In genomic region chr1:84995484-84996334, GRCh38 we compare ENCODE assay signal across 8 cellular contexts. TPM values are rescaled to one million over a fixed set of nuclear protein-coding genes. Genes with fewer than 3 reads are reported as not detected.
DNase-seq lines count a peak whose midpoint lies in the region; ATAC-seq, FAIRE-seq and TF ChIP-seq lines count a peak whose summit lies in the region.

No MANE protein-coding gene starts in this region.

- intact Hi-C loops in activated CD4-positive, alpha-beta T cell treated with anti-CD3 and anti-CD28 coated beads, Interleukin-2, amount 10 ng/mL, durations not matched to agents 24 days and 14 days (cut with micrococcal nuclease) = loop anchor here (1.0 to 5.0 kb wide), 11 partner anchors 7 to 848 kb away; partner anchors contain the start of genes C1orf52, SSX2IP and SYDE2
- intact Hi-C loops in OCI-LY7 (cut with micrococcal nuclease; ENCODE audit: unreplicated experiment) (loop anchor here (1.0 to 10.0 kb wide), 5 partner anchors 21 to 691 kb away; partner anchors contain the start of genes BCL10, C1orf52, SAMD13 and SSX2IP), pancreas (cut with DNase I) (no loop called here), Right ventricle myocardium inferior (cut with DNase I) (no loop called here)

- H3K36me3 ChIP-seq in OCI-LY7 (ENCODE audit: insufficient read depth, low read length) (peaks cover 36% of the 10 kb centered on the region), pancreas (no peaks in the 10 kb centered on the region)

- CTCF ChIA-PET in OCI-LY7 (lab: Charles Lee; ENCODE audit: unreplicated experiment) = no interaction called here

- H2AFZ ChIP-seq in OCI-LY7 (ENCODE audit: low read length) = no peak overlapping the region

- peak; percentile 72 for DNase-seq in activated CD4-positive, alpha-beta T cell treated with anti-CD3 and anti-CD28 coated beads, Interleukin-2, amount 10 ng/mL, durations not matched to agents 24 days and 14 days
- no peak for DNase-seq in activated CD4-positive, alpha-beta T cell treated with anti-CD3 and anti-CD28 coated beads for 4 hours
- peak; percentile 82 for DNase-seq in OCI-LY7 (ENCODE audit: low spot score)
- DNase-seq in neural crest cell (ENCODE audit: low read depth, low spot score) = no peak
- DNase-seq in pancreas = no peak
- no peak for DNase-seq in Right ventricle myocardium inferior (ENCODE audit: missing footprints)
- DNase-seq in GM19238 (ENCODE audit: insufficient read length, low spot score) = no peak

- H3K27ac ChIP-seq in OCI-LY7 (ENCODE audit: low read depth, low read length, poor library complexity, severe bottlenecking) (peak overlapping the region; percentile 92), pancreas (no peak overlapping the region)

- H3K4me2 ChIP-seq in OCI-LY7 (ENCODE audit: low read length) = peak overlapping the region; percentile 98

- 79 to 82% methylated on average over 10 of the region's 10 CpGs for WGBS in pancreas, 2 donors

- no peaks in the 10 kb centered on the region for H3K9me2 ChIP-seq in OCI-LY7 (ENCODE audit: insufficient read depth, low read length)

- ATAC-seq in HG02678 (IDR thresholded peaks at IDR 0.05; ENCODE audit: unreplicated experiment) (peak; percentile 47), pancreas (no peak), Right ventricle myocardium inferior (no peak)

- H3K4me1 ChIP-seq in OCI-LY7 (ENCODE audit: insufficient read depth, low read length, poor library complexity, severe bottlenecking) (peaks cover 54% of the 10 kb centered on the region), pancreas (peaks cover 0 to 4% (median 4%) of the 10 kb centered on the region in 3 donors)

- H3K27me3 Mint-ChIP-seq in activated CD4-positive, alpha-beta T cell treated with anti-CD3 and anti-CD28 coated beads, Interleukin-2, amount 10 ng/mL, durations not matched to agents 24 days and 14 days = peaks cover 24% of the 10 kb centered on the region
- peaks cover 81% of the 10 kb centered on the region for H3K27me3 Mint-ChIP-seq in neural crest cell (ENCODE audit: low read depth)

- H3K79me2 ChIP-seq in OCI-LY7 (ENCODE audit: insufficient read depth, low read depth, low read length) = peaks cover 67% of the 10 kb centered on the region

- H4K20me1 ChIP-seq in OCI-LY7 (ENCODE audit: insufficient read depth, low read length) = peaks cover 13% of the 10 kb centered on the region; the same call in 1 of the 2 replicates

- TF ChIP-seq CTCF in OCI-LY7 (conservative IDR thresholded peaks at IDR 0.05; ENCODE audit: low read length) (no peak), neural crest cell (conservative IDR thresholded peaks at IDR 0.05) (no peak), pancreas (IDR thresholded peaks at IDR 0.05) (no peak)

- no peak for FAIRE-seq in pancreas (lab: Jason Lieb, UNC)

- H3K4me3 ChIP-seq in OCI-LY7 (ENCODE audit: low read depth, low read length, poor library complexity, severe bottlenecking) = peak overlapping the region; percentile 83
- H3K4me3 ChIP-seq in pancreas = no peak overlapping the region

- H3K4me3 Mint-ChIP-seq in activated CD4-positive, alpha-beta T cell treated with anti-CD3 and anti-CD28 coated beads, Interleukin-2, amount 10 ng/mL, durations not matched to agents 24 days and 14 days = peak overlapping the region; percentile 85
- peak overlapping the region; percentile 83 for H3K4me3 Mint-ChIP-seq in neural crest cell

- H3K27me3 ChIP-seq in pancreas = no peaks in the 10 kb centered on the region

- TSS peak; percentile 55 for BruUV-seq in OCI-LY7 (replicated peaks; lab: Mats Ljungman, UMichigan)

- peak overlapping the region; percentile 89 for H3K27ac Mint-ChIP-seq in activated CD4-positive, alpha-beta T cell treated with anti-CD3 and anti-CD28 coated beads, Interleukin-2, amount 10 ng/mL, durations not matched to agents 24 days and 14 days
- no peak overlapping the region for H3K27ac Mint-ChIP-seq in neural crest cell (ENCODE audit: unreplicated experiment)

- POLR2A ChIA-PET in OCI-LY7 (lab: Charles Lee) = interaction anchor here (0.6 to 3.4 kb wide), 11 partner anchors 11 to 1234 kb away, joined by 3 to 30 read pairs (median 3); partner anchors contain the start of gene BCL10

- H3K4me1 Mint-ChIP-seq in activated CD4-positive, alpha-beta T cell treated with anti-CD3 and anti-CD28 coated beads, Interleukin-2, amount 10 ng/mL, durations not matched to agents 24 days and 14 days = peaks cover 57% of the 10 kb centered on the region
- H3K4me1 Mint-ChIP-seq in neural crest cell = peaks cover 10% of the 10 kb centered on the region

- no peaks in the 10 kb centered on the region for H3K9me3 ChIP-seq in OCI-LY7 (ENCODE audit: low read length)
- no peaks in the 10 kb centered on the region for H3K9me3 ChIP-seq in pancreas

- H3K9me3 Mint-ChIP-seq in activated CD4-positive, alpha-beta T cell treated with anti-CD3 and anti-CD28 coated beads, Interleukin-2, amount 10 ng/mL, durations not matched to agents 24 days and 14 days = peaks cover 4% of the 10 kb centered on the region
- H3K9me3 Mint-ChIP-seq in neural crest cell = no peaks in the 10 kb centered on the region

- H3K36me3 Mint-ChIP-seq in activated CD4-positive, alpha-beta T cell treated with anti-CD3 and anti-CD28 coated beads, Interleukin-2, amount 10 ng/mL, durations not matched to agents 24 days and 14 days (ENCODE audit: low read depth) = peaks cover 39% of the 10 kb centered on the region
- peaks cover 2% of the 10 kb centered on the region for H3K36me3 Mint-ChIP-seq in neural crest cell (ENCODE audit: low read depth)

RNA-seq across cellular contexts. Expression of gene MCOLN2, which starts 1.2 kb away (rescaled TPM):
- 92.3 and 95.6 TPM in 2 replicates for total RNA-seq in activated CD4-positive, alpha-beta T cell treated with anti-CD3 and anti-CD28 coated beads, Interleukin-2, amount 10 ng/mL, durations not matched to agents 24 days and 14 days
- 188 and 262 TPM in 2 replicates for total RNA-seq in OCI-LY7 (2014; rRNA removed; shearing (Covaris generic))
- total RNA-seq in OCI-LY7 (2022) (103 and 104 TPM in 2 replicates), neural crest cell (0.52 and 1.0 TPM in 2 replicates), pancreas (1 to 10 TPM in 3 of 6 donors, under 1 TPM in 3; 0.47 to 1.7 (median 1.1) TPM), Right ventricle myocardium inferior (0.19 TPM)
- polyA plus RNA-seq in pancreas = under 1 TPM; 0.59 to 0.95 TPM

RNA-seq across cellular contexts. Expression of gene MCOLN3, which starts 52.6 kb away (rescaled TPM):
- total RNA-seq in activated CD4-positive, alpha-beta T cell treated with anti-CD3 and anti-CD28 coated beads, Interleukin-2, amount 10 ng/mL, durations not matched to agents 24 days and 14 days = 0.51 and 0.66 TPM in 2 replicates
- total RNA-seq in OCI-LY7 (2014; rRNA removed; shearing (Covaris generic)) = not detected in 2 replicates
- total RNA-seq in OCI-LY7 (2022) (not detected in 2 replicates), neural crest cell (0.09 TPM in 1 of 2 replicates, not detected in the other), pancreas (1 to 10 TPM; 3.2 to 8.1 (median 5.2) TPM), Right ventricle myocardium inferior (1.2 TPM)
- polyA plus RNA-seq in pancreas = 10 to 100 TPM in 1 of 2 donors, 1 to 10 TPM in 1; 9.5 to 11.2 TPM

Comparison
In these comparisons a context has a peak if more than half of its experiments do, and no peak if none do; other contexts are left out.
1. DNase-seq: peak in activated CD4-positive, alpha-beta T cell treated with anti-CD3 and anti-CD28 coated beads, Interleukin-2, amount 10 ng/mL, durations not matched to agents 24 days and 14 days (single experiment) and OCI-LY7 (single experiment); none in activated CD4-positive, alpha-beta T cell treated with anti-CD3 and anti-CD28 coated beads for 4 hours (0 of 2), neural crest cell (single experiment), pancreas (0 of 6), Right ventricle myocardium inferior (single experiment) and GM19238 (single experiment).
2. RNA of gene MCOLN2, which starts 1.2 kb away (total RNA-seq): 103 to 262 TPM in OCI-LY7 and 92.3 to 95.6 TPM in activated CD4-positive, alpha-beta T cell treated with anti-CD3 and anti-CD28 coated beads, Interleukin-2, amount 10 ng/mL, durations not matched to agents 24 days and 14 days; 0.47 to 1.7 TPM in pancreas, 0.52 to 1.0 TPM in neural crest cell and 0.19 TPM in Right ventricle myocardium inferior (single experiment); every median in the first group is over 10 times any median in the second.
3. intact Hi-C loops: an anchor here in activated CD4-positive, alpha-beta T cell treated with anti-CD3 and anti-CD28 coated beads, Interleukin-2, amount 10 ng/mL, durations not matched to agents 24 days and 14 days (1.0 to 5.0 kb wide) and OCI-LY7 (1.0 to 10.0 kb wide); none called in pancreas and Right ventricle myocardium inferior.